ENCODE assay signal across 1 cellular context in genomic region chr3:132029182-132029902, GRCh38.
TF ChIP-seq lines count a peak whose summit lies in the region.

No MANE protein-coding gene starts in this region.

TF ChIP-seq in H1, 55 proteins besides CTCF, POLR2A, EP300 and RAD21 (continued from another document):
- TF ChIP-seq TEAD4 (IDR thresholded peaks at IDR 0.05; ENCODE audit: low read depth, low read length) (0 out of 2 replicates have a peak, but pooled peaks have one; percentile 11), YY1 (IDR thresholded peaks at IDR 0.05; ENCODE audit: low read depth, low read length) (peak; percentile 66; the same call in 1 of the 2 replicates), CHD1 (IDR thresholded peaks at IDR 0.05; ENCODE audit: low read depth, low read length) (no peak), USF2 (IDR thresholded peaks at IDR 0.05; ENCODE audit: low read length) (no peak), GTF2F1 (IDR thresholded peaks at IDR 0.05; ENCODE audit: borderline replicate concordance, low read depth, low read length) (no peak), MAFK (IDR thresholded peaks at IDR 0.05; ENCODE audit: low read depth, low read length) (no peak), SP1 (IDR thresholded peaks at IDR 0.05; ENCODE audit: low read depth, low read length) (0 out of 2 replicates have a peak, but pooled peaks have one; percentile 49), RFX5 (IDR thresholded peaks at IDR 0.05; ENCODE audit: borderline replicate concordance, low read depth, low read length) (no peak), PHF8 (conservative IDR thresholded peaks at IDR 0.05; ENCODE audit: low read depth, low read length) (no peak), RBBP5 (IDR thresholded peaks at IDR 0.05; ENCODE audit: borderline replicate concordance, low read depth, low read length) (no peak)
